10 cellular contexts compared by ENCODE assay signal in the genomic region with DNA sequence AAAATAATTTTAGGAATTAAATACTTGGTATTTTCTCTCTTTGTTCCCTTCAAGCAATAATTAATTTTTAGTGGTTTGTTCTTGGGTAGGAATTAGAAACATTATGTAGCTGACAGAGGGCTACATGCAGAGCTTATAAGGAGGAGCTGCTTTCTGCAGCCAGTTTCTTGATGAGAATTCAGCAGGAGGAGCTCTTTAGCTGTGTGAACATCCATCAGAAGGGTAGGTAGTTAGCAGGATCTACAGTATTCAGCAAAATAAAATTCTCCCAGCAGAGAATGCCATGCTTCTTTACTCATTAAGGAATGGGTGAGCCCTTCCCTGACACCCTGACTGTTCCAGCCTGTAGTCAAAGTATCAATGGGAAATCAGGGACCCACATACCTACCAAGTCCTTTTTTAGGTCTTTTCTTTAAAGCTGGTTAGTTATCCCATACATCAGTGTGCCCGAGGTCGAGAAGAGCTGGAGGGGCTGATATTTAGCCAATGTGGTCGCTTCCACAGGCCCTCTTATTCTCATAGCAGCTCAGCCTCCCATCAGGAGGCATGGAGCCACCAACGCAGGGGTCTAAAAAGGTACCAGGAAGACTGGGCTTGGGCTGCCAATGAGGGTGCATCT. TPM values are rescaled to one million over a fixed set of nuclear protein-coding genes. Genes with fewer than 3 reads are reported as not detected.
DNase-seq lines count a peak whose midpoint lies in the region; ATAC-seq and TF ChIP-seq lines count a peak whose summit lies in the region.
"Had no signal": no experiment of that assay in that cellular context is flagged by ENCODE, and none has a peak within 500 bp of the region (broad histone marks: within the 10 kb centered on the region; RNA-seq: fewer than 3 reads in every experiment).

No MANE protein-coding gene starts in this region.

- no peak overlapping the region for H3K27ac Mint-ChIP-seq in CD8-positive, alpha-beta T cell

- intact Hi-C loops in CD8-positive, alpha-beta T cell (cut with DNase I, micrococcal nuclease), result no loop called here

- no peaks in the 10 kb centered on the region for H3K9me3 Mint-ChIP-seq in CD8-positive, alpha-beta T cell

- no peaks in the 10 kb centered on the region for H3K4me1 ChIP-seq in CD8-positive, alpha-beta T cell (ENCODE audit: insufficient read depth, low read length)

- no peak for TF ChIP-seq CTCF in CD8-positive, alpha-beta T cell (IDR thresholded peaks at IDR 0.05)

- H3K4me3 Mint-ChIP-seq in CD8-positive, alpha-beta T cell, result no peak overlapping the region

- POLR2A ChIA-PET in CD8-positive, alpha-beta T cell (lab: Charles Lee), result no interaction called here

- no peak for ATAC-seq in activated CD4-positive, CD25-positive, alpha-beta regulatory T cell treated with anti-CD3 and anti-CD28 coated beads, Interleukin-2, amount 50 U/mL, for 24 hours
- ATAC-seq in CD8-positive, alpha-beta T cell, result no peak
- no peak for ATAC-seq in GM19467 (IDR thresholded peaks at IDR 0.05; ENCODE audit: unreplicated experiment)

- H3K4me3 ChIP-seq in CD8-positive, alpha-beta T cell (ENCODE audit: low read depth, low read length), result no peak overlapping the region
- H3K4me3 ChIP-seq: lung had no signal

- DNase-seq in DMS153 treated with DMSO at 0.1 percent for 48 hours (lab: John Stamatoyannopoulos, UW; ENCODE audit: unreplicated experiment), result peak; percentile 7
- peak; percentile 71 for DNase-seq in M059J (ENCODE audit: low read depth)
- DNase-seq in dermis blood vessel endothelial cell, result peak; percentile 74
- DNase-seq in middle frontal gyrus (ENCODE audit: extremely low spot score, low spot score), result peak; percentile 36
- no peak for DNase-seq in activated CD8-positive, alpha-beta memory T cell treated with anti-CD3 and anti-CD28 coated beads for 24 hours
- DNase-seq in CD8-positive, alpha-beta T cell, result no peak
- DNase-seq: activated T-cell treated with anti-CD3 and anti-CD28 coated beads for 4 hours had no signal

- peaks cover 6% of the 10 kb centered on the region for H3K27me3 Mint-ChIP-seq in CD8-positive, alpha-beta T cell (ENCODE audit: low read depth)

- H3K4me1 Mint-ChIP-seq in CD8-positive, alpha-beta T cell (ENCODE audit: low read depth), result no peaks in the 10 kb centered on the region

- no peaks in the 10 kb centered on the region for H3K27me3 ChIP-seq in CD8-positive, alpha-beta T cell (ENCODE audit: insufficient read depth, low read length)

- H3K36me3 Mint-ChIP-seq in CD8-positive, alpha-beta T cell, result no peaks in the 10 kb centered on the region

- no peaks in the 10 kb centered on the region for H3K9me3 ChIP-seq in CD8-positive, alpha-beta T cell (ENCODE audit: low read length)

- no peaks in the 10 kb centered on the region for H3K36me3 ChIP-seq in CD8-positive, alpha-beta T cell (ENCODE audit: insufficient read depth, low read length)

- H3K27ac ChIP-seq in CD8-positive, alpha-beta T cell (ENCODE audit: low read depth, low read length), result no peak overlapping the region

- CTCF ChIA-PET in CD8-positive, alpha-beta T cell (lab: Charles Lee), result interaction anchor here (0.5 to 1.4 kb wide), 2 partner anchors 24 to 354 kb away, joined by 3 to 5 read pairs; no protein-coding TSS in a partner anchor

RNA-seq across cellular contexts. Expression of a gene that starts 54.0 kb away (rescaled TPM):
- 0.05 and 0.69 TPM in 2 replicates for total RNA-seq in M059J (2014; rRNA removed; shearing (Covaris generic))
- total RNA-seq in dermis blood vessel endothelial cell, result 0.17 and 1.2 TPM in 2 replicates
- total RNA-seq in CD8-positive, alpha-beta T cell, result not detected

Comparison
In these comparisons a context has a peak if more than half of its experiments do, and no peak if none do; other contexts are left out.
1. DNase-seq: peak in DMS153 treated with DMSO at 0.1 percent for 48 hours (single experiment), M059J (single experiment), dermis blood vessel endothelial cell (single experiment) and middle frontal gyrus (single experiment); none in activated CD8-positive, alpha-beta memory T cell treated with anti-CD3 and anti-CD28 coated beads for 24 hours (single experiment) and CD8-positive, alpha-beta T cell (0 of 7).